9 cellular contexts compared by ENCODE assay signal in genomic region chr13:24270639-24271131, GRCh38. TPM values are rescaled to one million over a fixed set of nuclear protein-coding genes. Genes with fewer than 3 reads are reported as not detected.
DNase-seq lines count a peak whose midpoint lies in the region; ATAC-seq and TF ChIP-seq lines count a peak whose summit lies in the region.
"Had no signal": no experiment of that assay in that cellular context is flagged by ENCODE, and none has a peak within 500 bp of the region (broad histone marks: within the 10 kb centered on the region; RNA-seq: fewer than 3 reads in every experiment).

No MANE protein-coding gene starts in this region.

- no peaks in the 10 kb centered on the region for H3K27me3 ChIP-seq in H7 (ENCODE audit: control insufficient read depth, insufficient read depth, low read length)
- H3K27me3 ChIP-seq: foreskin keratinocyte had no signal

- peak; percentile 76 for DNase-seq in NOMO-1 treated with DMSO at 0.1 percent for 48 hours (lab: John Stamatoyannopoulos, UW; ENCODE audit: unreplicated experiment)
- DNase-seq in activated naive CD4-positive, alpha-beta T cell treated with anti-CD3 and anti-CD28 coated beads, Interleukin-2, amount 50 U/mL, for 16 hours: peak; percentile 48
- peak; percentile 87 for DNase-seq in Right ventricle myocardium inferior (ENCODE audit: missing footprints)
- peak; percentile 89 for DNase-seq in pons (ENCODE audit: low spot score)
- DNase-seq in H7: no peak
- DNase-seq in NCI-H226: no peak

- intact Hi-C loops in Right ventricle myocardium inferior (cut with DNase I): no loop called here

- no peaks in the 10 kb centered on the region for H3K36me3 ChIP-seq in H7 (replicated peaks; ENCODE audit: control insufficient read depth, insufficient read depth, low read length)

- TF ChIP-seq POLR2A in GM18505 (IDR thresholded peaks at IDR 0.05; ENCODE audit: borderline replicate concordance, extremely low read depth, insufficient read depth, insufficient read length): peak; percentile 48

- ATAC-seq in GM18505 (IDR thresholded peaks at IDR 0.05; ENCODE audit: unreplicated experiment): peak; percentile 43
- ATAC-seq in HG02642 (IDR thresholded peaks at IDR 0.05; ENCODE audit: poor library complexity, unreplicated experiment): peak; percentile 56
- peak; percentile 82 for ATAC-seq in Right ventricle myocardium inferior

- no peak overlapping the region for H3K4me3 ChIP-seq in H7 (ENCODE audit: insufficient read depth, low read depth, low read length)

RNA-seq across cellular contexts. Expression of gene C1QTNF9, which starts 38.7 kb away (rescaled TPM):
- total RNA-seq in Right ventricle myocardium inferior: 4.5 TPM
- total RNA-seq in H7 (2014; rRNA removed; shearing (Covaris generic)): 0.10 TPM in 1 of 2 replicates, not detected in the other
- total RNA-seq: foreskin keratinocyte had no signal

Comparison
In these comparisons a context has a peak if more than half of its experiments do, and no peak if none do; other contexts are left out.
1. DNase-seq: peak in NOMO-1 treated with DMSO at 0.1 percent for 48 hours (single experiment), activated naive CD4-positive, alpha-beta T cell treated with anti-CD3 and anti-CD28 coated beads, Interleukin-2, amount 50 U/mL, for 16 hours (single experiment), Right ventricle myocardium inferior (single experiment) and pons (single experiment); none in H7 (single experiment) and NCI-H226 (single experiment).
2. Peak in every context shown above with its lines, with median percentiles within 50 percentile points of each other: ATAC-seq.